In genomic region chr15:49620658-49621326, GRCh38 we compare ENCODE assay signal across 1 cellular context.
TF ChIP-seq lines count a peak whose summit lies in the region.

Gene DTWD1, plus strand, starts transcription at chr15:49621048. Its CDS starts 4,120 bp downstream, at chr15:49625168.
Gene FAM227B, minus strand, starts transcription at chr15:49620818. Its CDS starts 5,647 bp downstream, at chr15:49615171.

TF ChIP-seq in K562, 482 proteins besides CTCF, POLR2A, EP300 and RAD21 (continued from another document and continues in another):
- TF ChIP-seq NFYB (IDR thresholded peaks at IDR 0.05; ENCODE audit: extremely low read depth, insufficient read length) (no peak), NRF1 (conservative IDR thresholded peaks at IDR 0.05 in 1 of 2, IDR thresholded peaks at IDR 0.05 in 1 of 2) (peak; percentile 77 to 83), PCBP1 (IDR thresholded peaks at IDR 0.05; ENCODE audit: low read depth, low read length, poor library complexity, severe bottlenecking) (peak; percentile 78), RUNX1 (IDR thresholded peaks at IDR 0.05; ENCODE audit: low read depth) (no peak), MBD1 (CRISPR knock-in tag; IDR thresholded peaks at IDR 0.05) (no peak), DACH1 (IDR thresholded peaks at IDR 0.05; ENCODE audit: partially characterized antibody) (no peak), RCOR1 (IDR thresholded peaks at IDR 0.05; ENCODE audit: borderline replicate concordance in 1 of 2, low read depth in 2 of 2, low read length in 2 of 2) (peak; percentile 41 to 64; a peak in 2 of 4 replicates), TOE1 (IDR thresholded peaks at IDR 0.05; ENCODE audit: borderline replicate concordance) (peak; percentile 76; the same call in 1 of the 2 replicates), TOE1 (CRISPR knock-in tag; IDR thresholded peaks at IDR 0.05; ENCODE audit: borderline replicate concordance, low read depth) (no peak), HIVEP1 (CRISPR knock-in tag; IDR thresholded peaks at IDR 0.05) (peak; percentile 71; the same call in 1 of the 2 replicates), ZBTB12 (CRISPR knock-in tag; IDR thresholded peaks at IDR 0.05) (no peak), CREB1 (IDR thresholded peaks at IDR 0.05) (peak; percentile 71; the same call in 1 of the 2 replicates), CREB1 (CRISPR knock-in tag; IDR thresholded peaks at IDR 0.05) (peak; percentile 77), HEY1 (CRISPR knock-in tag; IDR thresholded peaks at IDR 0.05; ENCODE audit: borderline replicate concordance) (no peak), HMBOX1 (IDR thresholded peaks at IDR 0.05) (no peak), ZNF431 (CRISPR knock-in tag; IDR thresholded peaks at IDR 0.05) (peak; percentile 42; the same call in 1 of the 2 replicates), CTBP1 (IDR thresholded peaks at IDR 0.05; ENCODE audit: borderline replicate concordance) (peak; percentile 93), MAFG (tag; conservative IDR thresholded peaks at IDR 0.05) (no peak), XRCC4 (IDR thresholded peaks at IDR 0.05; ENCODE audit: extremely low read depth, insufficient read depth, insufficient read length) (no peak), HMG20B (CRISPR knock-in tag; IDR thresholded peaks at IDR 0.05) (no peak), L3MBTL2 (IDR thresholded peaks at IDR 0.05) (peak; percentile 96), ZC3H8 (IDR thresholded peaks at IDR 0.05) (no peak), ATF1 (CRISPR knock-in tag; IDR thresholded peaks at IDR 0.05) (no peak), ATF1 (tag; IDR thresholded peaks at IDR 0.05) (peak; percentile 89), CBFB (CRISPR knock-in tag; IDR thresholded peaks at IDR 0.05) (peak; percentile 66; the same call in 1 of the 2 replicates), TAF7 (tag; IDR thresholded peaks at IDR 0.05) (peak; percentile 78), UBTF (IDR thresholded peaks at IDR 0.05; ENCODE audit: borderline replicate concordance in 1 of 2, low read depth in 2 of 2, low read length in 2 of 2) (peak; percentile 99 to 100), ZNF395 (CRISPR knock-in tag; IDR thresholded peaks at IDR 0.05) (peak; percentile 38; the same call in 1 of the 2 replicates), HDAC2 (IDR thresholded peaks at IDR 0.05) (no peak), NFE2 (IDR thresholded peaks at IDR 0.05; ENCODE audit: low read depth) (no peak; the same call in 1 of the 2 replicates), ZBTB1 (CRISPR knock-in tag; IDR thresholded peaks at IDR 0.05; ENCODE audit: borderline replicate concordance, low read depth) (no peak; the same call in 1 of the 2 replicates), RBM22 (IDR thresholded peaks at IDR 0.05; ENCODE audit: low read depth, low read length, poor library complexity, severe bottlenecking) (peak; percentile 92), USF1 (CRISPR knock-in tag; IDR thresholded peaks at IDR 0.05) (peak; percentile 65), CTCFL (IDR thresholded peaks at IDR 0.05; ENCODE audit: borderline replicate concordance, insufficient read depth, low read depth, low read length, poor library complexity, severe bottlenecking) (peak; percentile 9), TCFL5 (CRISPR knock-in tag; conservative IDR thresholded peaks at IDR 0.05) (no peak), RBM25 (IDR thresholded peaks at IDR 0.05; ENCODE audit: low read depth, low read length, severe bottlenecking) (peak; percentile 13), E2F6 (IDR thresholded peaks at IDR 0.05; ENCODE audit: borderline replicate concordance in 1 of 2, extremely low read depth in 1 of 2, insufficient read depth in 1 of 2, insufficient read length in 1 of 2, low read depth in 1 of 2, low read length in 1 of 2, poor library complexity in 1 of 2, severe bottlenecking in 1 of 2) (peak; percentile 95 to 96), ZNF696 (CRISPR knock-in tag; conservative IDR thresholded peaks at IDR 0.05) (no peak), PYGO2 (tag; IDR thresholded peaks at IDR 0.05) (no peak), PPARD (CRISPR knock-in tag; IDR thresholded peaks at IDR 0.05) (no peak), ZNF408 (CRISPR knock-in tag; IDR thresholded peaks at IDR 0.05; ENCODE audit: low read depth) (no peak), ZKSCAN1 (IDR thresholded peaks at IDR 0.05; ENCODE audit: low read depth, low read length) (peak; percentile 85), ZNF347 (CRISPR knock-in tag; IDR thresholded peaks at IDR 0.05; ENCODE audit: low read depth) (no peak), KLF10 (CRISPR knock-in tag; IDR thresholded peaks at IDR 0.05) (no peak), ZBTB33 (CRISPR knock-in tag; IDR thresholded peaks at IDR 0.05) (peak; percentile 48; the same call in 1 of the 2 replicates), ZNF124 (CRISPR knock-in tag; IDR thresholded peaks at IDR 0.05) (no peak), SAFB2 (IDR thresholded peaks at IDR 0.05; ENCODE audit: borderline replicate concordance, low read depth, low read length, severe bottlenecking) (no peak)
